8 cellular contexts compared by ENCODE assay signal in genomic region chr5:180494060-180494509, GRCh38. TPM values are rescaled to one million over a fixed set of nuclear protein-coding genes. Genes with fewer than 3 reads are reported as not detected.
DNase-seq lines count a peak whose midpoint lies in the region; ATAC-seq and TF ChIP-seq lines count a peak whose summit lies in the region.

Gene CNOT6 (plus strand): TSS chr5:180494379. CDS start chr5:180529277, 34,898 bp downstream.

- ATAC-seq in GM21576 (IDR thresholded peaks at IDR 0.05; ENCODE audit: unreplicated experiment) (peak; percentile 91), mucosa of descending colon (peak; percentile 99)

- H3K27ac ChIP-seq in epithelial cell of prostate: peak within 1 kb of the TSS; percentile 75

- intact Hi-C loops in mucosa of descending colon (cut with DNase I, micrococcal nuclease): no loop called here

- H3K4me3 Mint-ChIP-seq in IgD-negative memory B cell: peak within 1 kb of the TSS; percentile 89 to 99 (median 96)

- TF ChIP-seq CTCF in mucosa of descending colon (IDR thresholded peaks at IDR 0.05): no peak

- H3K9me3 Mint-ChIP-seq in IgD-negative memory B cell: no peaks in the 10 kb centered on the region

- H3K4me1 Mint-ChIP-seq in IgD-negative memory B cell: peaks cover 15 to 21% (median 20%) of the 10 kb centered on the region in 3 donors

- H3K9me3 ChIP-seq in mucosa of descending colon: no peaks in the 10 kb centered on the region

- H3K27ac Mint-ChIP-seq in IgD-negative memory B cell: peak within 1 kb of the TSS; percentile 89 to 94 (median 93)

- H3K36me3 ChIP-seq in mucosa of descending colon (ENCODE audit: low read depth): no peaks in the 10 kb centered on the region

- peak within 1 kb of the TSS; percentile 94 for H3K4me3 ChIP-seq in mucosa of descending colon

- H3K36me3 Mint-ChIP-seq in IgD-negative memory B cell: peaks cover 2% of the 10 kb centered on the region

- peak; percentile 90 for DNase-seq in DMS114 treated with DMSO at 0.1 percent for 48 hours (lab: John Stamatoyannopoulos, UW; ENCODE audit: unreplicated experiment)
- peak; percentile 95 for DNase-seq in OCI-M1 (lab: John Stamatoyannopoulos, UW)
- DNase-seq in activated T-cell treated with anti-CD3 and anti-CD28 coated beads for 4 hours: peak; percentile 87
- peak; percentile 69 for DNase-seq in epithelial cell of prostate (ENCODE audit: low read depth, low spot score)
- DNase-seq in mucosa of descending colon: peak; percentile 92 to 96 (median 95)
- DNase-seq in stimulated activated CD8-positive, alpha-beta memory T cell treated with anti-CD3 and anti-CD28 coated beads, Interleukin-4, amount 100 ng/mL, for 1 hour (ENCODE audit: low read depth in 2 of 2, low spot score in 1 of 2): peak; percentile 83 to 87

- H3K27me3 Mint-ChIP-seq in IgD-negative memory B cell: no peaks in the 10 kb centered on the region

- H3K4me1 ChIP-seq in mucosa of descending colon (ENCODE audit: low read depth): peaks cover 19% of the 10 kb centered on the region

RNA-seq across cellular contexts. Expression of gene CNOT6, which starts in this region (rescaled TPM):
- polyA plus RNA-seq in IgD-negative memory B cell: 6.3 TPM
- total RNA-seq in mucosa of descending colon: 10 to 100 TPM; 20.9 to 33.7 (median 25.2) TPM

Comparison
In these comparisons a context has a peak if more than half of its experiments do, and no peak if none do; other contexts are left out.
1. Peak in every context shown above with its lines: DNase-seq, ATAC-seq, H3K4me3 ChIP-seq and H3K27ac ChIP-seq.